23 cellular contexts compared by ENCODE assay signal in the genomic region with DNA sequence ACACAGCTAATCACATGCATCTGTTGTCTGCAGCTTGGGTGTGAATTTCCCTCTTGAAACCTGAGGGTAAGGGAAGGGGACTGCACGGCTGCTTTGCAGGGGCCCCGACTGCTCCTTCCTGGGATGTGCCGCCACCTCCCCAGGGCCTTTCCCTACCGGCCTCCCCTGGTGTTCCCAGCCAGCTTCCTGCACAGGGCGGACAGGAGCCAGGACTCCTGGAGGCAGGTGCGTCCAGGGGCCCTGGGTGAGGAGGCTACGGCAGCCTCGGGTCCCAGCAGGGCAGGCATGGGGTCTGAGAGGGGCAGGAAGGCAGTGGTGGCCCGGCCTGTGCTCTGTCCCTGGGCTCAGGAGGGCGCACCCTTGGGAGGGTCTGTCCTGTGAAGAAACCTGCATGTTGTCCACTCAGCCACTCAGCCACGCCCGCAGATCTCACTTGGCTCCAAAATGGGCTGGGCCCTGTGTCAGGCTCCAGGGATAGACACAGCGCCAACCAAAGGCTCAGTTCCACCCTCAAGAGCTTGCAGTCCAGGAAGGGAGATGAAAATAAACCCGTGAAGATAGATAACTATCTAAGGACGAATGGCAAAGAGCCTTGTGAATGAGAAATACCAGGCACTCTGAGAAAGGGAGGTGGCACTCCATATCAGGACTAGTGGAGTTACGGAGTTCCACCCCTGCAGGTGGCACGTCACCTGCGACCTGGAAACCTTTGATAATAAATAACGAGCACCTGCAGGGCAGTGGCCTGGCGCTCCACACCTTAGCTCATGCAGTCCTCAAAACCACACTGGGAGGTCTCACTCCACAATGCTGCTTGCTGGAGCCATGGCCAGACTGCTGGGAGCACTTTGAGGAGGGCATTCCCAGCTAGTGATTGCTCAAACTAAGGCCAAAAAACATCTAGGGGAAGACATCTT.
A peak's percentile ranks its signal among the peaks of the same experiment; 100 is the strongest.
DNase-seq lines count a peak whose midpoint lies in the region; ATAC-seq and TF ChIP-seq lines count a peak whose summit lies in the region.
"Had no signal": no experiment of that assay in that cellular context is flagged by ENCODE, and none has a peak within 500 bp of the region (broad histone marks: within the 10 kb centered on the region; RNA-seq: fewer than 3 reads in every experiment).

No MANE protein-coding gene starts in this region.

- WGBS in endodermal cell (ENCODE audit: insufficient coverage in 1 of 2, insufficient read length in 1 of 2), 2 experiments, result 86 to 90% methylated on average over 10 to 20 of the region's 20 CpGs

- H3K9ac ChIP-seq in endodermal cell (ENCODE audit: extremely low read depth, low read length, poor library complexity, severe bottlenecking), result no peak overlapping the region
- H3K9ac ChIP-seq: BLaER1, GM23248, KMS-11 had no signal

- DNase-seq in stimulated activated naive CD8-positive, alpha-beta T cell treated with anti-CD3 and anti-CD28 coated beads, Interleukin-15, amount 100 ng/mL, for 72 hours, result no peak
- no peak for DNase-seq in stimulated activated naive CD8-positive, alpha-beta T cell treated with anti-CD3 and anti-CD28 coated beads, Interleukin-15, Interleukin-2, amounts not matched to agents 100 U/mL and 50 U/mL, for 24 hours
- DNase-seq in endodermal cell (peak; percentile 70), omental fat pad (ENCODE audit: low spot score) (no peak)
- no peak for DNase-seq in natural killer cell treated with Interleukin-12 subunit alpha and Interleukin-12 subunit beta and Interleukin-15 and Interleukin-18, amount 100 ng/mL, for 72 hours (ENCODE audit: low spot score)
- DNase-seq in CD8-positive, alpha-beta memory T cell, result no peak
- DNase-seq in activated CD4-positive, alpha-beta T cell treated with anti-CD3 and anti-CD28 coated beads for 48 hours, result no peak
- DNase-seq: CD4-positive, CD25-positive, alpha-beta regulatory T cell; GM23248; HCEC 1CT; NCI-H1048; NCI-H1417; NCI-H1694; NCI-H2081; NCI-H2171; NCI-H226; NCI-H524 treated with DMSO at 0.1 percent for 48 hours; SHP77 treated with DMSO at 0.1 percent for 48 hours had no signal

- H3K27me3 Mint-ChIP-seq in stimulated activated naive CD8-positive, alpha-beta T cell treated with anti-CD3 and anti-CD28 coated beads, Interleukin-15, amount 100 ng/mL, for 72 hours, result no peaks in the 10 kb centered on the region
- no peaks in the 10 kb centered on the region for H3K27me3 Mint-ChIP-seq in endodermal cell (ENCODE audit: insufficient read depth)
- peaks cover 3 to 5% of the 10 kb centered on the region in 2 donors for H3K27me3 Mint-ChIP-seq in natural killer cell treated with Interleukin-12 subunit alpha and Interleukin-12 subunit beta and Interleukin-15 and Interleukin-18, amount 100 ng/mL, for 72 hours
- no peaks in the 10 kb centered on the region for H3K27me3 Mint-ChIP-seq in CD8-positive, alpha-beta memory T cell
- H3K27me3 Mint-ChIP-seq: CD4-positive, CD25-positive, alpha-beta regulatory T cell; IgD-negative memory B cell had no signal

- H3K4me1 Mint-ChIP-seq in stimulated activated naive CD8-positive, alpha-beta T cell treated with anti-CD3 and anti-CD28 coated beads, Interleukin-15, amount 100 ng/mL, for 72 hours, result no peaks in the 10 kb centered on the region
- H3K4me1 Mint-ChIP-seq in endodermal cell, result peaks cover 9% of the 10 kb centered on the region
- peaks cover 0 to 3% of the 10 kb centered on the region in 2 donors for H3K4me1 Mint-ChIP-seq in natural killer cell treated with Interleukin-12 subunit alpha and Interleukin-12 subunit beta and Interleukin-15 and Interleukin-18, amount 100 ng/mL, for 72 hours (ENCODE audit: low read depth in 2 of 2)
- no peaks in the 10 kb centered on the region for H3K4me1 Mint-ChIP-seq in CD8-positive, alpha-beta memory T cell
- H3K4me1 Mint-ChIP-seq: CD4-positive, CD25-positive, alpha-beta regulatory T cell; IgD-negative memory B cell had no signal

- ATAC-seq in stimulated activated naive CD8-positive, alpha-beta T cell treated with anti-CD3 and anti-CD28 coated beads, Interleukin-15, amount 100 ng/mL, for 72 hours, result peak; percentile 52
- no peak for ATAC-seq in stimulated activated naive CD8-positive, alpha-beta T cell treated with anti-CD3 and anti-CD28 coated beads, Interleukin-15, Interleukin-2, amounts not matched to agents 100 U/mL and 50 U/mL, for 24 hours
- ATAC-seq in natural killer cell treated with Interleukin-12 subunit alpha and Interleukin-12 subunit beta and Interleukin-15 and Interleukin-18, amount 100 ng/mL, for 72 hours, result peak; percentile 24 to 52
- ATAC-seq in SK-N-SH treated with all-trans-retinoic acid at 6 μM for 48 hours (no peak), omental fat pad (ENCODE audit: low FRiP score) (no peak)

- no peak overlapping the region for H3K4me3 ChIP-seq in endodermal cell (ENCODE audit: low read length)
- no peak overlapping the region for H3K4me3 ChIP-seq in CD8-positive, alpha-beta memory T cell (ENCODE audit: low read length)
- H3K4me3 ChIP-seq: BLaER1, GM23248 had no signal

- H3K9me3 ChIP-seq in endodermal cell (ENCODE audit: control insufficient read depth, low read length), result no peaks in the 10 kb centered on the region
- H3K9me3 ChIP-seq in CD8-positive, alpha-beta memory T cell (ENCODE audit: low read length), result no peaks in the 10 kb centered on the region

- H3K27ac ChIP-seq in endodermal cell (ENCODE audit: low read depth, low read length), result no peak overlapping the region
- H3K27ac ChIP-seq in CD8-positive, alpha-beta memory T cell (ENCODE audit: low read depth, low read length), result no peak overlapping the region
- H3K27ac ChIP-seq: BLaER1, GM23248, HL-60, KMS-11 had no signal

- no peaks in the 10 kb centered on the region for H3K27me3 ChIP-seq in endodermal cell (ENCODE audit: control insufficient read depth, insufficient read depth, low read length, poor library complexity, severe bottlenecking)
- H3K27me3 ChIP-seq in CD8-positive, alpha-beta memory T cell (ENCODE audit: insufficient read depth, low read length, poor library complexity, severe bottlenecking), result no peaks in the 10 kb centered on the region
- H3K27me3 ChIP-seq: BLaER1 had no signal

- H3K27ac Mint-ChIP-seq in stimulated activated naive CD8-positive, alpha-beta T cell treated with anti-CD3 and anti-CD28 coated beads, Interleukin-15, amount 100 ng/mL, for 72 hours, result no peak overlapping the region
- no peak overlapping the region for H3K27ac Mint-ChIP-seq in endodermal cell
- H3K27ac Mint-ChIP-seq in natural killer cell treated with Interleukin-12 subunit alpha and Interleukin-12 subunit beta and Interleukin-15 and Interleukin-18, amount 100 ng/mL, for 72 hours, result no peak overlapping the region
- H3K27ac Mint-ChIP-seq in CD8-positive, alpha-beta memory T cell, result no peak overlapping the region
- H3K27ac Mint-ChIP-seq: CD4-positive, CD25-positive, alpha-beta regulatory T cell; IgD-negative memory B cell had no signal

- peaks cover 5 to 8% of the 10 kb centered on the region in 2 donors for H3K9me3 Mint-ChIP-seq in stimulated activated naive CD8-positive, alpha-beta T cell treated with anti-CD3 and anti-CD28 coated beads, Interleukin-15, amount 100 ng/mL, for 72 hours
- H3K9me3 Mint-ChIP-seq in endodermal cell, result peaks cover 11% of the 10 kb centered on the region
- H3K9me3 Mint-ChIP-seq in natural killer cell treated with Interleukin-12 subunit alpha and Interleukin-12 subunit beta and Interleukin-15 and Interleukin-18, amount 100 ng/mL, for 72 hours, result peaks cover 3% of the 10 kb centered on the region
- H3K9me3 Mint-ChIP-seq in CD8-positive, alpha-beta memory T cell, result peaks cover 4 to 12% (median 5%) of the 10 kb centered on the region in 5 donors

- H3K36me3 ChIP-seq in endodermal cell (ENCODE audit: control insufficient read depth, insufficient read depth, low read length), result no peaks in the 10 kb centered on the region
- H3K36me3 ChIP-seq in CD8-positive, alpha-beta memory T cell (ENCODE audit: insufficient read depth, low read length), result no peaks in the 10 kb centered on the region
- H3K36me3 ChIP-seq: BLaER1 had no signal

- CTCF ChIA-PET in CD8-positive, alpha-beta memory T cell (lab: Charles Lee), result no interaction called here

- TF ChIP-seq CTCF in endodermal cell (conservative IDR thresholded peaks at IDR 0.05), result no peak
- TF ChIP-seq CTCF in omental fat pad (IDR thresholded peaks at IDR 0.05), result no peak

- no peak overlapping the region for H3K4me3 Mint-ChIP-seq in stimulated activated naive CD8-positive, alpha-beta T cell treated with anti-CD3 and anti-CD28 coated beads, Interleukin-15, amount 100 ng/mL, for 72 hours
- H3K4me3 Mint-ChIP-seq in endodermal cell, result no peak overlapping the region
- no peak overlapping the region for H3K4me3 Mint-ChIP-seq in natural killer cell treated with Interleukin-12 subunit alpha and Interleukin-12 subunit beta and Interleukin-15 and Interleukin-18, amount 100 ng/mL, for 72 hours
- no peak overlapping the region for H3K4me3 Mint-ChIP-seq in CD8-positive, alpha-beta memory T cell
- H3K4me3 Mint-ChIP-seq: CD4-positive, CD25-positive, alpha-beta regulatory T cell; IgD-negative memory B cell had no signal

- H3K36me3 Mint-ChIP-seq in endodermal cell (ENCODE audit: low read depth), result no peaks in the 10 kb centered on the region
- H3K36me3 Mint-ChIP-seq in natural killer cell treated with Interleukin-12 subunit alpha and Interleukin-12 subunit beta and Interleukin-15 and Interleukin-18, amount 100 ng/mL, for 72 hours, result peaks cover 5% of the 10 kb centered on the region
- H3K36me3 Mint-ChIP-seq in CD8-positive, alpha-beta memory T cell, result no peaks in the 10 kb centered on the region
- H3K36me3 Mint-ChIP-seq: CD4-positive, CD25-positive, alpha-beta regulatory T cell; IgD-negative memory B cell had no signal

- POLR2A ChIA-PET in CD8-positive, alpha-beta memory T cell (lab: Charles Lee), result no interaction called here

- no peaks in the 10 kb centered on the region for H3K4me1 ChIP-seq in endodermal cell (ENCODE audit: control insufficient read depth, insufficient read depth, low read length)
- H3K4me1 ChIP-seq in CD8-positive, alpha-beta memory T cell (ENCODE audit: insufficient read depth, low read length), result no peaks in the 10 kb centered on the region
- H3K4me1 ChIP-seq: BLaER1 had no signal

TF ChIP-seq in SK-N-SH treated with all-trans-retinoic acid at 6 μM for 48 hours, 23 proteins besides CTCF, POLR2A, EP300 and RAD21 (continues in another document):
- no peak for TF ChIP-seq CSDC2 (CRISPR knock-in tag; IDR thresholded peaks at IDR 0.05)
- TF ChIP-seq ZFP3 (CRISPR knock-in tag; IDR thresholded peaks at IDR 0.05), result no peak
- TF ChIP-seq ZFP30 (CRISPR knock-in tag; IDR thresholded peaks at IDR 0.05), result no peak
- TF ChIP-seq ZNF70 (CRISPR knock-in tag; IDR thresholded peaks at IDR 0.05), result no peak
- no peak for TF ChIP-seq RARB (CRISPR knock-in tag; IDR thresholded peaks at IDR 0.05)
- no peak for TF ChIP-seq ZNF8 (CRISPR knock-in tag; IDR thresholded peaks at IDR 0.05)
- TF ChIP-seq ESRRG (CRISPR knock-in tag; IDR thresholded peaks at IDR 0.05), result no peak
- no peak for TF ChIP-seq ZC3H10 (CRISPR knock-in tag; IDR thresholded peaks at IDR 0.05)
- no peak for TF ChIP-seq SNAI2 (CRISPR knock-in tag; IDR thresholded peaks at IDR 0.05)

Comparison
In these comparisons a context has a peak if more than half of its experiments do, and no peak if none do; other contexts are left out.
1. ATAC-seq: peak in stimulated activated naive CD8-positive, alpha-beta T cell treated with anti-CD3 and anti-CD28 coated beads, Interleukin-15, amount 100 ng/mL, for 72 hours (single experiment) and natural killer cell treated with Interleukin-12 subunit alpha and Interleukin-12 subunit beta and Interleukin-15 and Interleukin-18, amount 100 ng/mL, for 72 hours (2 of 2); none in stimulated activated naive CD8-positive, alpha-beta T cell treated with anti-CD3 and anti-CD28 coated beads, Interleukin-15, Interleukin-2, amounts not matched to agents 100 U/mL and 50 U/mL, for 24 hours (single experiment), SK-N-SH treated with all-trans-retinoic acid at 6 μM for 48 hours (single experiment) and omental fat pad (single experiment).